ENCODE assay signal across 1 cellular context in genomic region chr15:84633311-84634227, GRCh38.
TF ChIP-seq lines count a peak whose summit lies in the region.

No MANE protein-coding gene starts in this region.

TF ChIP-seq in GM12878, 131 proteins besides CTCF, POLR2A, EP300 and RAD21 (continued from another document):
- TF ChIP-seq, protein P1, sequence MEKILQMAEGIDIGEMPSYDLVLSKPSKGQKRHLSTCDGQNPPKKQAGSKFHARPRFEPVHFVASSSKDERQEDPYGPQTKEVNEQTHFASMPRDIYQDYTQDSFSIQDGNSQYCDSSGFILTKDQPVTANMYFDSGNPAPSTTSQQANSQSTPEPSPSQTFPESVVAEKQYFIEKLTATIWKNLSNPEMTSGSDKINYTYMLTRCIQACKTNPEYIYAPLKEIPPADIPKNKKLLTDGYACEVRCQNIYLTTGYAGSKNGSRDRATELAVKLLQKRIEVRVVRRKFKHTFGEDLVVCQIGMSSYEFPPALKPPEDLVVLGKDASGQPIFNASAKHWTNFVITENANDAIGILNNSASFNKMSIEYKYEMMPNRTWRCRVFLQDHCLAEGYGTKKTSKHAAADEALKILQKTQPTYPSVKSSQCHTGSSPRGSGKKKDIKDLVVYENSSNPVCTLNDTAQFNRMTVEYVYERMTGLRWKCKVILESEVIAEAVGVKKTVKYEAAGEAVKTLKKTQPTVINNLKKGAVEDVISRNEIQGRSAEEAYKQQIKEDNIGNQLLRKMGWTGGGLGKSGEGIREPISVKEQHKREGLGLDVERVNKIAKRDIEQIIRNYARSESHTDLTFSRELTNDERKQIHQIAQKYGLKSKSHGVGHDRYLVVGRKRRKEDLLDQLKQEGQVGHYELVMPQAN (conservative IDR thresholded peaks at IDR 0.05) = peak; percentile 67; the same call in 1 of the 2 replicates
- no peak for TF ChIP-seq HCFC1 (IDR thresholded peaks at IDR 0.05; ENCODE audit: low read length)
- TF ChIP-seq SMARCA5 (IDR thresholded peaks at IDR 0.05) = peak; percentile 47; the same call in 1 of the 2 replicates
- TF ChIP-seq, protein P2, sequence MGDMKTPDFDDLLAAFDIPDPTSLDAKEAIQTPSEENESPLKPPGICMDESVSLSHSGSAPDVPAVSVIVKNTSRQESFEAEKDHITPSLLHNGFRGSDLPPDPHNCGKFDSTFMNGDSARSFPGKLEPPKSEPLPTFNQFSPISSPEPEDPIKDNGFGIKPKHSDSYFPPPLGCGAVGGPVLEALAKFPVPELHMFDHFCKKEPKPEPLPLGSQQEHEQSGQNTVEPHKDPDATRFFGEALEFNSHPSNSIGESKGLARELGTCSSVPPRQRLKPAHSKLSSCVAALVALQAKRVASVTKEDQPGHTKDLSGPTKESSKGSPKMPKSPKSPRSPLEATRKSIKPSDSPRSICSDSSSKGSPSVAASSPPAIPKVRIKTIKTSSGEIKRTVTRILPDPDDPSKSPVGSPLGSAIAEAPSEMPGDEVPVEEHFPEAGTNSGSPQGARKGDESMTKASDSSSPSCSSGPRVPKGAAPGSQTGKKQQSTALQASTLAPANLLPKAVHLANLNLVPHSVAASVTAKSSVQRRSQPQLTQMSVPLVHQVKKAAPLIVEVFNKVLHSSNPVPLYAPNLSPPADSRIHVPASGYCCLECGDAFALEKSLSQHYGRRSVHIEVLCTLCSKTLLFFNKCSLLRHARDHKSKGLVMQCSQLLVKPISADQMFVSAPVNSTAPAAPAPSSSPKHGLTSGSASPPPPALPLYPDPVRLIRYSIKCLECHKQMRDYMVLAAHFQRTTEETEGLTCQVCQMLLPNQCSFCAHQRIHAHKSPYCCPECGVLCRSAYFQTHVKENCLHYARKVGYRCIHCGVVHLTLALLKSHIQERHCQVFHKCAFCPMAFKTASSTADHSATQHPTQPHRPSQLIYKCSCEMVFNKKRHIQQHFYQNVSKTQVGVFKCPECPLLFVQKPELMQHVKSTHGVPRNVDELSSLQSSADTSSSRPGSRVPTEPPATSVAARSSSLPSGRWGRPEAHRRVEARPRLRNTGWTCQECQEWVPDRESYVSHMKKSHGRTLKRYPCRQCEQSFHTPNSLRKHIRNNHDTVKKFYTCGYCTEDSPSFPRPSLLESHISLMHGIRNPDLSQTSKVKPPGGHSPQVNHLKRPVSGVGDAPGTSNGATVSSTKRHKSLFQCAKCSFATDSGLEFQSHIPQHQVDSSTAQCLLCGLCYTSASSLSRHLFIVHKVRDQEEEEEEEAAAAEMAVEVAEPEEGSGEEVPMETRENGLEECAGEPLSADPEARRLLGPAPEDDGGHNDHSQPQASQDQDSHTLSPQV (IDR thresholded peaks at IDR 0.05) = no peak
- TF ChIP-seq RELA (IDR thresholded peaks at IDR 0.05; ENCODE audit: borderline replicate concordance, partially characterized antibody) = no peak
- no peak for TF ChIP-seq SRF (IDR thresholded peaks at IDR 0.05; ENCODE audit: low read depth in 2 of 2, low read length in 2 of 2)
- TF ChIP-seq, protein P3, sequence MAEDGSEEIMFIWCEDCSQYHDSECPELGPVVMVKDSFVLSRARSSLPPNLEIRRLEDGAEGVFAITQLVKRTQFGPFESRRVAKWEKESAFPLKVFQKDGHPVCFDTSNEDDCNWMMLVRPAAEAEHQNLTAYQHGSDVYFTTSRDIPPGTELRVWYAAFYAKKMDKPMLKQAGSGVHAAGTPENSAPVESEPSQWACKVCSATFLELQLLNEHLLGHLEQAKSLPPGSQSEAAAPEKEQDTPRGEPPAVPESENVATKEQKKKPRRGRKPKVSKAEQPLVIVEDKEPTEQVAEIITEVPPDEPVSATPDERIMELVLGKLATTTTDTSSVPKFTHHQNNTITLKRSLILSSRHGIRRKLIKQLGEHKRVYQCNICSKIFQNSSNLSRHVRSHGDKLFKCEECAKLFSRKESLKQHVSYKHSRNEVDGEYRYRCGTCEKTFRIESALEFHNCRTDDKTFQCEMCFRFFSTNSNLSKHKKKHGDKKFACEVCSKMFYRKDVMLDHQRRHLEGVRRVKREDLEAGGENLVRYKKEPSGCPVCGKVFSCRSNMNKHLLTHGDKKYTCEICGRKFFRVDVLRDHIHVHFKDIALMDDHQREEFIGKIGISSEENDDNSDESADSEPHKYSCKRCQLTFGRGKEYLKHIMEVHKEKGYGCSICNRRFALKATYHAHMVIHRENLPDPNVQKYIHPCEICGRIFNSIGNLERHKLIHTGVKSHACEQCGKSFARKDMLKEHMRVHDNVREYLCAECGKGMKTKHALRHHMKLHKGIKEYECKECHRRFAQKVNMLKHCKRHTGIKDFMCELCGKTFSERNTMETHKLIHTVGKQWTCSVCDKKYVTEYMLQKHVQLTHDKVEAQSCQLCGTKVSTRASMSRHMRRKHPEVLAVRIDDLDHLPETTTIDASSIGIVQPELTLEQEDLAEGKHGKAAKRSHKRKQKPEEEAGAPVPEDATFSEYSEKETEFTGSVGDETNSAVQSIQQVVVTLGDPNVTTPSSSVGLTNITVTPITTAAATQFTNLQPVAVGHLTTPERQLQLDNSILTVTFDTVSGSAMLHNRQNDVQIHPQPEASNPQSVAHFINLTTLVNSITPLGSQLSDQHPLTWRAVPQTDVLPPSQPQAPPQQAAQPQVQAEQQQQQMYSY (CRISPR knock-in tag; IDR thresholded peaks at IDR 0.05) = no peak
- TF ChIP-seq POLR2AphosphoS5 (IDR thresholded peaks at IDR 0.05; ENCODE audit: low read length) = no peak
- TF ChIP-seq SREBF1 (IDR thresholded peaks at IDR 0.05; ENCODE audit: low read length) = no peak
- TF ChIP-seq NFXL1 (IDR thresholded peaks at IDR 0.05; ENCODE audit: borderline replicate concordance) = 0 out of 2 replicates have a peak, but pooled peaks have one; percentile 38
- no peak for TF ChIP-seq IKZF2 (IDR thresholded peaks at IDR 0.05)
- peak; percentile 37 for TF ChIP-seq DPF2 (IDR thresholded peaks at IDR 0.05)
- TF ChIP-seq SKIL (IDR thresholded peaks at IDR 0.05; ENCODE audit: low read depth, poor library complexity, severe bottlenecking) = no peak
- no peak for TF ChIP-seq ZNF207 (IDR thresholded peaks at IDR 0.05; ENCODE audit: borderline replicate concordance)
- TF ChIP-seq YY1 (IDR thresholded peaks at IDR 0.05; ENCODE audit: low read depth, low read length) = no peak
- TF ChIP-seq MTA3 (IDR thresholded peaks at IDR 0.05; ENCODE audit: borderline replicate concordance, low read length) = no peak
- peak; percentile 64; the same call in 1 of the 2 replicates for TF ChIP-seq GATAD2B (conservative IDR thresholded peaks at IDR 0.05; ENCODE audit: low read depth)
- TF ChIP-seq BACH1 (IDR thresholded peaks at IDR 0.05; ENCODE audit: borderline replicate concordance) = peak; percentile 58; the same call in 1 of the 2 replicates
- TF ChIP-seq MEF2B (IDR thresholded peaks at IDR 0.05; ENCODE audit: partially characterized antibody, poor library complexity, severe bottlenecking) = peak; percentile 27
- no peak for TF ChIP-seq TCF7 (IDR thresholded peaks at IDR 0.05; ENCODE audit: borderline replicate concordance)
- TF ChIP-seq HDAC6 (IDR thresholded peaks at IDR 0.05; ENCODE audit: unreplicated experiment) = peak; percentile 69
- TF ChIP-seq, protein P4, sequence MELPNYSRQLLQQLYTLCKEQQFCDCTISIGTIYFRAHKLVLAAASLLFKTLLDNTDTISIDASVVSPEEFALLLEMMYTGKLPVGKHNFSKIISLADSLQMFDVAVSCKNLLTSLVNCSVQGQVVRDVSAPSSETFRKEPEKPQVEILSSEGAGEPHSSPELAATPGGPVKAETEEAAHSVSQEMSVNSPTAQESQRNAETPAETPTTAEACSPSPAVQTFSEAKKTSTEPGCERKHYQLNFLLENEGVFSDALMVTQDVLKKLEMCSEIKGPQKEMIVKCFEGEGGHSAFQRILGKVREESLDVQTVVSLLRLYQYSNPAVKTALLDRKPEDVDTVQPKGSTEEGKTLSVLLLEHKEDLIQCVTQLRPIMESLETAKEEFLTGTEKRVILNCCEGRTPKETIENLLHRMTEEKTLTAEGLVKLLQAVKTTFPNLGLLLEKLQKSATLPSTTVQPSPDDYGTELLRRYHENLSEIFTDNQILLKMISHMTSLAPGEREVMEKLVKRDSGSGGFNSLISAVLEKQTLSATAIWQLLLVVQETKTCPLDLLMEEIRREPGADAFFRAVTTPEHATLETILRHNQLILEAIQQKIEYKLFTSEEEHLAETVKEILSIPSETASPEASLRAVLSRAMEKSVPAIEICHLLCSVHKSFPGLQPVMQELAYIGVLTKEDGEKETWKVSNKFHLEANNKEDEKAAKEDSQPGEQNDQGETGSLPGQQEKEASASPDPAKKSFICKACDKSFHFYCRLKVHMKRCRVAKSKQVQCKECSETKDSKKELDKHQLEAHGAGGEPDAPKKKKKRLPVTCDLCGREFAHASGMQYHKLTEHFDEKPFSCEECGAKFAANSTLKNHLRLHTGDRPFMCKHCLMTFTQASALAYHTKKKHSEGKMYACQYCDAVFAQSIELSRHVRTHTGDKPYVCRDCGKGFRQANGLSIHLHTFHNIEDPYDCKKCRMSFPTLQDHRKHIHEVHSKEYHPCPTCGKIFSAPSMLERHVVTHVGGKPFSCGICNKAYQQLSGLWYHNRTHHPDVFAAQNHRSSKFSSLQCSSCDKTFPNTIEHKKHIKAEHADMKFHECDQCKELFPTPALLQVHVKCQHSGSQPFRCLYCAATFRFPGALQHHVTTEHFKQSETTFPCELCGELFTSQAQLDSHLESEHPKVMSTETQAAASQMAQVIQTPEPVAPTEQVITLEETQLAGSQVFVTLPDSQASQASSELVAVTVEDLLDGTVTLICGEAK (IDR thresholded peaks at IDR 0.05; ENCODE audit: borderline replicate concordance) = 0 out of 2 replicates have a peak, but pooled peaks have one; percentile 18
- TF ChIP-seq, protein P5, sequence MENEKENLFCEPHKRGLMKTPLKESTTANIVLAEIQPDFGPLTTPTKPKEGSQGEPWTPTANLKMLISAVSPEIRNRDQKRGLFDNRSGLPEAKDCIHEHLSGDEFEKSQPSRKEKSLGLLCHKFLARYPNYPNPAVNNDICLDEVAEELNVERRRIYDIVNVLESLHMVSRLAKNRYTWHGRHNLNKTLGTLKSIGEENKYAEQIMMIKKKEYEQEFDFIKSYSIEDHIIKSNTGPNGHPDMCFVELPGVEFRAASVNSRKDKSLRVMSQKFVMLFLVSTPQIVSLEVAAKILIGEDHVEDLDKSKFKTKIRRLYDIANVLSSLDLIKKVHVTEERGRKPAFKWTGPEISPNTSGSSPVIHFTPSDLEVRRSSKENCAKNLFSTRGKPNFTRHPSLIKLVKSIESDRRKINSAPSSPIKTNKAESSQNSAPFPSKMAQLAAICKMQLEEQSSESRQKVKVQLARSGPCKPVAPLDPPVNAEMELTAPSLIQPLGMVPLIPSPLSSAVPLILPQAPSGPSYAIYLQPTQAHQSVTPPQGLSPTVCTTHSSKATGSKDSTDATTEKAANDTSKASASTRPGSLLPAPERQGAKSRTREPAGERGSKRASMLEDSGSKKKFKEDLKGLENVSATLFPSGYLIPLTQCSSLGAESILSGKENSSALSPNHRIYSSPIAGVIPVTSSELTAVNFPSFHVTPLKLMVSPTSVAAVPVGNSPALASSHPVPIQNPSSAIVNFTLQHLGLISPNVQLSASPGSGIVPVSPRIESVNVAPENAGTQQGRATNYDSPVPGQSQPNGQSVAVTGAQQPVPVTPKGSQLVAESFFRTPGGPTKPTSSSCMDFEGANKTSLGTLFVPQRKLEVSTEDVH (IDR thresholded peaks at IDR 0.05; ENCODE audit: low read depth, partially characterized antibody) = no peak
- 0 out of 2 replicates have a peak, but pooled peaks have one; percentile 30 for TF ChIP-seq EED (IDR thresholded peaks at IDR 0.05; ENCODE audit: low read depth)
- TF ChIP-seq RUNX3 (IDR thresholded peaks at IDR 0.05; ENCODE audit: low read length) = peak; percentile 46
- TF ChIP-seq, protein P6, sequence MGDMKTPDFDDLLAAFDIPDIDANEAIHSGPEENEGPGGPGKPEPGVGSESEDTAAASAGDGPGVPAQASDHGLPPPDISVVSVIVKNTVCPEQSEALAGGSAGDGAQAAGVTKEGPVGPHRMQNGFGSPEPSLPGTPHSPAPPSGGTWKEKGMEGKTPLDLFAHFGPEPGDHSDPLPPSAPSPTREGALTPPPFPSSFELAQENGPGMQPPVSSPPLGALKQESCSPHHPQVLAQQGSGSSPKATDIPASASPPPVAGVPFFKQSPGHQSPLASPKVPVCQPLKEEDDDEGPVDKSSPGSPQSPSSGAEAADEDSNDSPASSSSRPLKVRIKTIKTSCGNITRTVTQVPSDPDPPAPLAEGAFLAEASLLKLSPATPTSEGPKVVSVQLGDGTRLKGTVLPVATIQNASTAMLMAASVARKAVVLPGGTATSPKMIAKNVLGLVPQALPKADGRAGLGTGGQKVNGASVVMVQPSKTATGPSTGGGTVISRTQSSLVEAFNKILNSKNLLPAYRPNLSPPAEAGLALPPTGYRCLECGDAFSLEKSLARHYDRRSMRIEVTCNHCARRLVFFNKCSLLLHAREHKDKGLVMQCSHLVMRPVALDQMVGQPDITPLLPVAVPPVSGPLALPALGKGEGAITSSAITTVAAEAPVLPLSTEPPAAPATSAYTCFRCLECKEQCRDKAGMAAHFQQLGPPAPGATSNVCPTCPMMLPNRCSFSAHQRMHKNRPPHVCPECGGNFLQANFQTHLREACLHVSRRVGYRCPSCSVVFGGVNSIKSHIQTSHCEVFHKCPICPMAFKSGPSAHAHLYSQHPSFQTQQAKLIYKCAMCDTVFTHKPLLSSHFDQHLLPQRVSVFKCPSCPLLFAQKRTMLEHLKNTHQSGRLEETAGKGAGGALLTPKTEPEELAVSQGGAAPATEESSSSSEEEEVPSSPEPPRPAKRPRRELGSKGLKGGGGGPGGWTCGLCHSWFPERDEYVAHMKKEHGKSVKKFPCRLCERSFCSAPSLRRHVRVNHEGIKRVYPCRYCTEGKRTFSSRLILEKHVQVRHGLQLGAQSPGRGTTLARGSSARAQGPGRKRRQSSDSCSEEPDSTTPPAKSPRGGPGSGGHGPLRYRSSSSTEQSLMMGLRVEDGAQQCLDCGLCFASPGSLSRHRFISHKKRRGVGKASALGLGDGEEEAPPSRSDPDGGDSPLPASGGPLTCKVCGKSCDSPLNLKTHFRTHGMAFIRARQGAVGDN (IDR thresholded peaks at IDR 0.05) = peak; percentile 24; the same call in 1 of the 2 replicates
- peak in 1 of 2 experiments; percentile 14; a peak in 1 of 3 replicates for TF ChIP-seq EGR1 (IDR thresholded peaks at IDR 0.05; ENCODE audit: borderline replicate concordance in 1 of 2, low read depth in 2 of 2, low read length in 2 of 2)
- peak; percentile 69 for TF ChIP-seq IKZF1 (conservative IDR thresholded peaks at IDR 0.05)
- TF ChIP-seq LARP7 (IDR thresholded peaks at IDR 0.05) = peak; percentile 88
- no peak for TF ChIP-seq ZNF384 (IDR thresholded peaks at IDR 0.05; ENCODE audit: borderline replicate concordance, low read depth, low read length)
- TF ChIP-seq ZNF217 (IDR thresholded peaks at IDR 0.05) = peak; percentile 83
- no peak for TF ChIP-seq JUND (IDR thresholded peaks at IDR 0.05; ENCODE audit: low read depth, low read length)
- 0 out of 2 replicates have a peak, but pooled peaks have one; percentile 30 for TF ChIP-seq NR2F1 (conservative IDR thresholded peaks at IDR 0.05)
